Comparison of ENCODE assay signal across 1 cellular context in the genomic region with DNA sequence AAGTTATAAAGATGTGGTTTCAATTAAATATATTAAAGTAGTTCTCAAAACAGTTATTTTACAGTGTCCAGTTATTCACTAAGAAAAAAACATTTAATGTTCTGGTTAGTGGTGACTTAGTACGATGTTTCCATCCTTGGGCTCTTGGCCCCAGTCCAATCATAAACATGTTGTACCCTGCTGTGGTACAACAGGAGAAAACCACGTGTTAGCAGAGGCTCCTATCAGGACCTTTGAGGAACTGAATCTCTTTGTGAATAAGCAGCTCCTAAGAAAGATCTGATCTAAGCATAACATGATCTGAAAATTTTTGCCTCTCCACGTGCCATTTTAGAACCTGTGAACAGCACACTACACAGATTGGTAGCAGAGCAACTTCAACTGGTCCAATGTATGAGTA.
TF ChIP-seq lines count a peak whose summit lies in the region.

No MANE protein-coding gene starts in this region.

TF ChIP-seq in H1, 55 proteins besides CTCF, POLR2A, EP300 and RAD21 (continued from another document):
- TF ChIP-seq, protein P1, sequence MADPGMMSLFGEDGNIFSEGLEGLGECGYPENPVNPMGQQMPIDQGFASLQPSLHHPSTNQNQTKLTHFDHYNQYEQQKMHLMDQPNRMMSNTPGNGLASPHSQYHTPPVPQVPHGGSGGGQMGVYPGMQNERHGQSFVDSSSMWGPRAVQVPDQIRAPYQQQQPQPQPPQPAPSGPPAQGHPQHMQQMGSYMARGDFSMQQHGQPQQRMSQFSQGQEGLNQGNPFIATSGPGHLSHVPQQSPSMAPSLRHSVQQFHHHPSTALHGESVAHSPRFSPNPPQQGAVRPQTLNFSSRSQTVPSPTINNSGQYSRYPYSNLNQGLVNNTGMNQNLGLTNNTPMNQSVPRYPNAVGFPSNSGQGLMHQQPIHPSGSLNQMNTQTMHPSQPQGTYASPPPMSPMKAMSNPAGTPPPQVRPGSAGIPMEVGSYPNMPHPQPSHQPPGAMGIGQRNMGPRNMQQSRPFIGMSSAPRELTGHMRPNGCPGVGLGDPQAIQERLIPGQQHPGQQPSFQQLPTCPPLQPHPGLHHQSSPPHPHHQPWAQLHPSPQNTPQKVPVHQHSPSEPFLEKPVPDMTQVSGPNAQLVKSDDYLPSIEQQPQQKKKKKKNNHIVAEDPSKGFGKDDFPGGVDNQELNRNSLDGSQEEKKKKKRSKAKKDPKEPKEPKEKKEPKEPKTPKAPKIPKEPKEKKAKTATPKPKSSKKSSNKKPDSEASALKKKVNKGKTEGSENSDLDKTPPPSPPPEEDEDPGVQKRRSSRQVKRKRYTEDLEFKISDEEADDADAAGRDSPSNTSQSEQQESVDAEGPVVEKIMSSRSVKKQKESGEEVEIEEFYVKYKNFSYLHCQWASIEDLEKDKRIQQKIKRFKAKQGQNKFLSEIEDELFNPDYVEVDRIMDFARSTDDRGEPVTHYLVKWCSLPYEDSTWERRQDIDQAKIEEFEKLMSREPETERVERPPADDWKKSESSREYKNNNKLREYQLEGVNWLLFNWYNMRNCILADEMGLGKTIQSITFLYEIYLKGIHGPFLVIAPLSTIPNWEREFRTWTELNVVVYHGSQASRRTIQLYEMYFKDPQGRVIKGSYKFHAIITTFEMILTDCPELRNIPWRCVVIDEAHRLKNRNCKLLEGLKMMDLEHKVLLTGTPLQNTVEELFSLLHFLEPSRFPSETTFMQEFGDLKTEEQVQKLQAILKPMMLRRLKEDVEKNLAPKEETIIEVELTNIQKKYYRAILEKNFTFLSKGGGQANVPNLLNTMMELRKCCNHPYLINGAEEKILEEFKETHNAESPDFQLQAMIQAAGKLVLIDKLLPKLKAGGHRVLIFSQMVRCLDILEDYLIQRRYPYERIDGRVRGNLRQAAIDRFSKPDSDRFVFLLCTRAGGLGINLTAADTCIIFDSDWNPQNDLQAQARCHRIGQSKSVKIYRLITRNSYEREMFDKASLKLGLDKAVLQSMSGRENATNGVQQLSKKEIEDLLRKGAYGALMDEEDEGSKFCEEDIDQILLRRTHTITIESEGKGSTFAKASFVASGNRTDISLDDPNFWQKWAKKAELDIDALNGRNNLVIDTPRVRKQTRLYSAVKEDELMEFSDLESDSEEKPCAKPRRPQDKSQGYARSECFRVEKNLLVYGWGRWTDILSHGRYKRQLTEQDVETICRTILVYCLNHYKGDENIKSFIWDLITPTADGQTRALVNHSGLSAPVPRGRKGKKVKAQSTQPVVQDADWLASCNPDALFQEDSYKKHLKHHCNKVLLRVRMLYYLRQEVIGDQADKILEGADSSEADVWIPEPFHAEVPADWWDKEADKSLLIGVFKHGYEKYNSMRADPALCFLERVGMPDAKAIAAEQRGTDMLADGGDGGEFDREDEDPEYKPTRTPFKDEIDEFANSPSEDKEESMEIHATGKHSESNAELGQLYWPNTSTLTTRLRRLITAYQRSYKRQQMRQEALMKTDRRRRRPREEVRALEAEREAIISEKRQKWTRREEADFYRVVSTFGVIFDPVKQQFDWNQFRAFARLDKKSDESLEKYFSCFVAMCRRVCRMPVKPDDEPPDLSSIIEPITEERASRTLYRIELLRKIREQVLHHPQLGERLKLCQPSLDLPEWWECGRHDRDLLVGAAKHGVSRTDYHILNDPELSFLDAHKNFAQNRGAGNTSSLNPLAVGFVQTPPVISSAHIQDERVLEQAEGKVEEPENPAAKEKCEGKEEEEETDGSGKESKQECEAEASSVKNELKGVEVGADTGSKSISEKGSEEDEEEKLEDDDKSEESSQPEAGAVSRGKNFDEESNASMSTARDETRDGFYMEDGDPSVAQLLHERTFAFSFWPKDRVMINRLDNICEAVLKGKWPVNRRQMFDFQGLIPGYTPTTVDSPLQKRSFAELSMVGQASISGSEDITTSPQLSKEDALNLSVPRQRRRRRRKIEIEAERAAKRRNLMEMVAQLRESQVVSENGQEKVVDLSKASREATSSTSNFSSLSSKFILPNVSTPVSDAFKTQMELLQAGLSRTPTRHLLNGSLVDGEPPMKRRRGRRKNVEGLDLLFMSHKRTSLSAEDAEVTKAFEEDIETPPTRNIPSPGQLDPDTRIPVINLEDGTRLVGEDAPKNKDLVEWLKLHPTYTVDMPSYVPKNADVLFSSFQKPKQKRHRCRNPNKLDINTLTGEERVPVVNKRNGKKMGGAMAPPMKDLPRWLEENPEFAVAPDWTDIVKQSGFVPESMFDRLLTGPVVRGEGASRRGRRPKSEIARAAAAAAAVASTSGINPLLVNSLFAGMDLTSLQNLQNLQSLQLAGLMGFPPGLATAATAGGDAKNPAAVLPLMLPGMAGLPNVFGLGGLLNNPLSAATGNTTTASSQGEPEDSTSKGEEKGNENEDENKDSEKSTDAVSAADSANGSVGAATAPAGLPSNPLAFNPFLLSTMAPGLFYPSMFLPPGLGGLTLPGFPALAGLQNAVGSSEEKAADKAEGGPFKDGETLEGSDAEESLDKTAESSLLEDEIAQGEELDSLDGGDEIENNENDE (IDR thresholded peaks at IDR 0.05; ENCODE audit: insufficient replicate concordance, low read length), result no peak
- TF ChIP-seq MAFK (IDR thresholded peaks at IDR 0.05; ENCODE audit: low read depth, low read length), result no peak
- TF ChIP-seq, protein P2, sequence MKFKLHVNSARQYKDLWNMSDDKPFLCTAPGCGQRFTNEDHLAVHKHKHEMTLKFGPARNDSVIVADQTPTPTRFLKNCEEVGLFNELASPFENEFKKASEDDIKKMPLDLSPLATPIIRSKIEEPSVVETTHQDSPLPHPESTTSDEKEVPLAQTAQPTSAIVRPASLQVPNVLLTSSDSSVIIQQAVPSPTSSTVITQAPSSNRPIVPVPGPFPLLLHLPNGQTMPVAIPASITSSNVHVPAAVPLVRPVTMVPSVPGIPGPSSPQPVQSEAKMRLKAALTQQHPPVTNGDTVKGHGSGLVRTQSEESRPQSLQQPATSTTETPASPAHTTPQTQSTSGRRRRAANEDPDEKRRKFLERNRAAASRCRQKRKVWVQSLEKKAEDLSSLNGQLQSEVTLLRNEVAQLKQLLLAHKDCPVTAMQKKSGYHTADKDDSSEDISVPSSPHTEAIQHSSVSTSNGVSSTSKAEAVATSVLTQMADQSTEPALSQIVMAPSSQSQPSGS (IDR thresholded peaks at IDR 0.05; ENCODE audit: low read length), result no peak
